In the genomic region with DNA sequence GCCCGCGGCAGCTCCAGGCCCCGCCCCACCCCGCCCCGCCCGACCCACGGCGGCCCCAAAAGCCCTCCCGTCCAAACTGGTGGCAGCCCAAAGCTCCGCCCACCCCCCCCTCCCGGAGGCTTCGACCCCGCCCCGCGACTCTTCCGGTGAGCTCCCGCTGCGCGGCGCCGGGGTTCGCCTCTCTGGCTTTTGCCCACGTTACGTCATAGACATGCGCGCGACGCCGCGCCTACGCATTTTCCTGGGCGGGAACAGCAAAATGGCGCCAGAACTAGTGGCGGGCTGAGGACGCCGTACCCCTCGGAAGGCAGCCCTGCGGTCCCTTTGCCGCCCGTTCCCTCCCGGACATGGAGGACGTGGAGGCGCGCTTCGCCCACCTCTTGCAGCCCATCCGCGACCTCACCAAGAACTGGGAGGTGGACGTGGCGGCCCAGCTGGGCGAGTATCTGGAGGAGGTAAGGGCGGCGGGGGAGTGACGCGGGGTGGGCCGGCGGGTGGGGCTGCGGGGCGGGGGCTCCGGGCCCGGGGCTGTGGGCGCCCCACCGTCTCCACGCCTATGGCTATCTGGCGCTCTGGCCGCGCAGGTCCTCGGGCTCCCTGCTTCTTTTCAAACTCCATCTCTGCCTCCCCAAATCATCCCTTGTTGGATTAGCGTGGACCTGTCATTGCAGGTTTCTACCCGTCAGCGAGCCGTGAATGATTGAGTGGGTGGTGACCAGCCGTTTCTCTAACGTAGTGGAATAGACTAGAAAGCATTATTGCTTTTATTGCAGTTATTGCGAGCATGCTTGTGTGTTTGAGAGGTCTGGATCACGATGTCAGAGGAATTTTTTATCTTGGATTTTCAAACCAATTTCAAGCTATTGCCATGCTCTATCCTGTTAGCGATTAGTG, we compare ENCODE assay signal across 1 cellular context.
TF ChIP-seq lines count a peak whose summit lies in the region.

NCAPH2 (plus strand) TSS at position 234 of the 894 bp plus-strand sequence; CDS start at position 348, 114 bp downstream.

TF ChIP-seq in HepG2, 621 proteins besides CTCF, POLR2A, EP300 and RAD21 (continued from another document and continues in another):
- TF ChIP-seq SRF (IDR thresholded peaks at IDR 0.05; ENCODE audit: low read depth, low read length) (peak; percentile 72; the same call in 1 of the 2 replicates), ZNF678 (CRISPR knock-in tag; IDR thresholded peaks at IDR 0.05) (no peak), REST (IDR thresholded peaks at IDR 0.05; ENCODE audit: borderline replicate concordance in 1 of 2, low read depth in 1 of 2, low read length in 2 of 2) (peak in 1 of 2 experiments; percentile 41; a peak in 1 of 4 replicates), ZNF567 (CRISPR knock-in tag; IDR thresholded peaks at IDR 0.05; ENCODE audit: borderline replicate concordance) (no peak), ZNF788 (CRISPR knock-in tag; IDR thresholded peaks at IDR 0.05; ENCODE audit: borderline replicate concordance) (peak; percentile 79; the same call in 1 of the 2 replicates), GATAD2A (CRISPR knock-in tag; IDR thresholded peaks at IDR 0.05) (peak; percentile 23; the same call in 1 of the 2 replicates), ZBTB38 (CRISPR knock-in tag; IDR thresholded peaks at IDR 0.05) (peak; percentile 59; the same call in 1 of the 2 replicates), NFATC3 (CRISPR knock-in tag; IDR thresholded peaks at IDR 0.05) (no peak), REL (CRISPR knock-in tag; conservative IDR thresholded peaks at IDR 0.05) (no peak), PHF8 (CRISPR knock-in tag; IDR thresholded peaks at IDR 0.05) (peak; percentile 83), TOE1 (CRISPR knock-in tag; IDR thresholded peaks at IDR 0.05) (0 out of 2 replicates have a peak, but pooled peaks have one; percentile 44), ZNF841 (CRISPR knock-in tag; IDR thresholded peaks at IDR 0.05; ENCODE audit: borderline replicate concordance) (no peak), ZNF335 (CRISPR knock-in tag; IDR thresholded peaks at IDR 0.05) (no peak), ZNF20 (CRISPR knock-in tag; IDR thresholded peaks at IDR 0.05) (no peak), MEIS1 (CRISPR knock-in tag; IDR thresholded peaks at IDR 0.05; ENCODE audit: borderline replicate concordance) (no peak), ATF7 (IDR thresholded peaks at IDR 0.05) (peak; percentile 83), ATF7 (CRISPR knock-in tag; IDR thresholded peaks at IDR 0.05) (no peak; the same call in 1 of the 2 replicates), KDM4B (CRISPR knock-in tag; IDR thresholded peaks at IDR 0.05) (no peak), ZNF3 (CRISPR knock-in tag; IDR thresholded peaks at IDR 0.05) (no peak), PHF21A (CRISPR knock-in tag; IDR thresholded peaks at IDR 0.05) (no peak), ZNF703 (CRISPR knock-in tag; IDR thresholded peaks at IDR 0.05; ENCODE audit: borderline replicate concordance) (no peak), RARA (CRISPR knock-in tag; IDR thresholded peaks at IDR 0.05) (0 out of 2 replicates have a peak, but pooled peaks have one; percentile 13), CBX5 (CRISPR knock-in tag; IDR thresholded peaks at IDR 0.05; ENCODE audit: borderline replicate concordance) (peak; percentile 70; the same call in 1 of the 2 replicates), ZNF292 (CRISPR knock-in tag; IDR thresholded peaks at IDR 0.05; ENCODE audit: borderline replicate concordance, low read depth) (no peak), ZNF124 (CRISPR knock-in tag; IDR thresholded peaks at IDR 0.05) (no peak)
- TF ChIP-seq, protein P1, sequence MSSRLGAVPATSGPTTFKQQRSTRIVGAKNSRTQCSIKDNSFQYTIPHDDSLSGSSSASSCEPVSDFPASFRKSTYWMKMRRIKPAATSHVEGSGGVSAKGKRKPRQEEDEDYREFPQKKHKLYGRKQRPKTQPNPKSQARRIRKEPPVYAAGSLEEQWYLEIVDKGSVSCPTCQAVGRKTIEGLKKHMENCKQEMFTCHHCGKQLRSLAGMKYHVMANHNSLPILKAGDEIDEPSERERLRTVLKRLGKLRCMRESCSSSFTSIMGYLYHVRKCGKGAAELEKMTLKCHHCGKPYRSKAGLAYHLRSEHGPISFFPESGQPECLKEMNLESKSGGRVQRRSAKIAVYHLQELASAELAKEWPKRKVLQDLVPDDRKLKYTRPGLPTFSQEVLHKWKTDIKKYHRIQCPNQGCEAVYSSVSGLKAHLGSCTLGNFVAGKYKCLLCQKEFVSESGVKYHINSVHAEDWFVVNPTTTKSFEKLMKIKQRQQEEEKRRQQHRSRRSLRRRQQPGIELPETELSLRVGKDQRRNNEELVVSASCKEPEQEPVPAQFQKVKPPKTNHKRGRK (CRISPR knock-in tag; IDR thresholded peaks at IDR 0.05), result no peak
- TF ChIP-seq, protein P2, sequence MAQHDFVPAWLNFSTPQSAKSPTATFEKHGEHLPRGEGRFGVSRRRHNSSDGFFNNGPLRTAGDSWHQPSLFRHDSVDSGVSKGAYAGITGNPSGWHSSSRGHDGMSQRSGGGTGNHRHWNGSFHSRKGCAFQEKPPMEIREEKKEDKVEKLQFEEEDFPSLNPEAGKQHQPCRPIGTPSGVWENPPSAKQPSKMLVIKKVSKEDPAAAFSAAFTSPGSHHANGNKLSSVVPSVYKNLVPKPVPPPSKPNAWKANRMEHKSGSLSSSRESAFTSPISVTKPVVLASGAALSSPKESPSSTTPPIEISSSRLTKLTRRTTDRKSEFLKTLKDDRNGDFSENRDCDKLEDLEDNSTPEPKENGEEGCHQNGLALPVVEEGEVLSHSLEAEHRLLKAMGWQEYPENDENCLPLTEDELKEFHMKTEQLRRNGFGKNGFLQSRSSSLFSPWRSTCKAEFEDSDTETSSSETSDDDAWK (CRISPR knock-in tag; IDR thresholded peaks at IDR 0.05), result no peak
- TF ChIP-seq, protein P3, sequence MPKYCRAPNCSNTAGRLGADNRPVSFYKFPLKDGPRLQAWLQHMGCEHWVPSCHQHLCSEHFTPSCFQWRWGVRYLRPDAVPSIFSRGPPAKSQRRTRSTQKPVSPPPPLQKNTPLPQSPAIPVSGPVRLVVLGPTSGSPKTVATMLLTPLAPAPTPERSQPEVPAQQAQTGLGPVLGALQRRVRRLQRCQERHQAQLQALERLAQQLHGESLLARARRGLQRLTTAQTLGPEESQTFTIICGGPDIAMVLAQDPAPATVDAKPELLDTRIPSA (CRISPR knock-in tag; IDR thresholded peaks at IDR 0.05; ENCODE audit: borderline replicate concordance), result no peak
- TF ChIP-seq, protein P4, sequence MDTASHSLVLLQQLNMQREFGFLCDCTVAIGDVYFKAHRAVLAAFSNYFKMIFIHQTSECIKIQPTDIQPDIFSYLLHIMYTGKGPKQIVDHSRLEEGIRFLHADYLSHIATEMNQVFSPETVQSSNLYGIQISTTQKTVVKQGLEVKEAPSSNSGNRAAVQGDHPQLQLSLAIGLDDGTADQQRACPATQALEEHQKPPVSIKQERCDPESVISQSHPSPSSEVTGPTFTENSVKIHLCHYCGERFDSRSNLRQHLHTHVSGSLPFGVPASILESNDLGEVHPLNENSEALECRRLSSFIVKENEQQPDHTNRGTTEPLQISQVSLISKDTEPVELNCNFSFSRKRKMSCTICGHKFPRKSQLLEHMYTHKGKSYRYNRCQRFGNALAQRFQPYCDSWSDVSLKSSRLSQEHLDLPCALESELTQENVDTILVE (CRISPR knock-in tag; IDR thresholded peaks at IDR 0.05), result peak; percentile 92
- TF ChIP-seq, protein P5, sequence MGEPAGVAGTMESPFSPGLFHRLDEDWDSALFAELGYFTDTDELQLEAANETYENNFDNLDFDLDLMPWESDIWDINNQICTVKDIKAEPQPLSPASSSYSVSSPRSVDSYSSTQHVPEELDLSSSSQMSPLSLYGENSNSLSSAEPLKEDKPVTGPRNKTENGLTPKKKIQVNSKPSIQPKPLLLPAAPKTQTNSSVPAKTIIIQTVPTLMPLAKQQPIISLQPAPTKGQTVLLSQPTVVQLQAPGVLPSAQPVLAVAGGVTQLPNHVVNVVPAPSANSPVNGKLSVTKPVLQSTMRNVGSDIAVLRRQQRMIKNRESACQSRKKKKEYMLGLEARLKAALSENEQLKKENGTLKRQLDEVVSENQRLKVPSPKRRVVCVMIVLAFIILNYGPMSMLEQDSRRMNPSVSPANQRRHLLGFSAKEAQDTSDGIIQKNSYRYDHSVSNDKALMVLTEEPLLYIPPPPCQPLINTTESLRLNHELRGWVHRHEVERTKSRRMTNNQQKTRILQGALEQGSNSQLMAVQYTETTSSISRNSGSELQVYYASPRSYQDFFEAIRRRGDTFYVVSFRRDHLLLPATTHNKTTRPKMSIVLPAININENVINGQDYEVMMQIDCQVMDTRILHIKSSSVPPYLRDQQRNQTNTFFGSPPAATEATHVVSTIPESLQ (CRISPR knock-in tag; conservative IDR thresholded peaks at IDR 0.05), result 0 out of 2 replicates have a peak, but pooled peaks have one; percentile 37
- TF ChIP-seq, protein P6, sequence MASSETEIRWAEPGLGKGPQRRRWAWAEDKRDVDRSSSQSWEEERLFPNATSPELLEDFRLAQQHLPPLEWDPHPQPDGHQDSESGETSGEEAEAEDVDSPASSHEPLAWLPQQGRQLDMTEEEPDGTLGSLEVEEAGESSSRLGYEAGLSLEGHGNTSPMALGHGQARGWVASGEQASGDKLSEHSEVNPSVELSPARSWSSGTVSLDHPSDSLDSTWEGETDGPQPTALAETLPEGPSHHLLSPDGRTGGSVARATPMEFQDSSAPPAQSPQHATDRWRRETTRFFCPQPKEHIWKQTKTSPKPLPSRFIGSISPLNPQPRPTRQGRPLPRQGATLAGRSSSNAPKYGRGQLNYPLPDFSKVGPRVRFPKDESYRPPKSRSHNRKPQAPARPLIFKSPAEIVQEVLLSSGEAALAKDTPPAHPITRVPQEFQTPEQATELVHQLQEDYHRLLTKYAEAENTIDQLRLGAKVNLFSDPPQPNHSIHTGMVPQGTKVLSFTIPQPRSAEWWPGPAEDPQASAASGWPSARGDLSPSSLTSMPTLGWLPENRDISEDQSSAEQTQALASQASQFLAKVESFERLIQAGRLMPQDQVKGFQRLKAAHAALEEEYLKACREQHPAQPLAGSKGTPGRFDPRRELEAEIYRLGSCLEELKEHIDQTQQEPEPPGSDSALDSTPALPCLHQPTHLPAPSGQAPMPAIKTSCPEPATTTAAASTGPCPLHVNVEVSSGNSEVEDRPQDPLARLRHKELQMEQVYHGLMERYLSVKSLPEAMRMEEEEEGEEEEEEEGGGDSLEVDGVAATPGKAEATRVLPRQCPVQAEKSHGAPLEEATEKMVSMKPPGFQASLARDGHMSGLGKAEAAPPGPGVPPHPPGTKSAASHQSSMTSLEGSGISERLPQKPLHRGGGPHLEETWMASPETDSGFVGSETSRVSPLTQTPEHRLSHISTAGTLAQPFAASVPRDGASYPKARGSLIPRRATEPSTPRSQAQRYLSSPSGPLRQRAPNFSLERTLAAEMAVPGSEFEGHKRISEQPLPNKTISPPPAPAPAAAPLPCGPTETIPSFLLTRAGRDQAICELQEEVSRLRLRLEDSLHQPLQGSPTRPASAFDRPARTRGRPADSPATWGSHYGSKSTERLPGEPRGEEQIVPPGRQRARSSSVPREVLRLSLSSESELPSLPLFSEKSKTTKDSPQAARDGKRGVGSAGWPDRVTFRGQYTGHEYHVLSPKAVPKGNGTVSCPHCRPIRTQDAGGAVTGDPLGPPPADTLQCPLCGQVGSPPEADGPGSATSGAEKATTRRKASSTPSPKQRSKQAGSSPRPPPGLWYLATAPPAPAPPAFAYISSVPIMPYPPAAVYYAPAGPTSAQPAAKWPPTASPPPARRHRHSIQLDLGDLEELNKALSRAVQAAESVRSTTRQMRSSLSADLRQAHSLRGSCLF (CRISPR knock-in tag; IDR thresholded peaks at IDR 0.05; ENCODE audit: borderline replicate concordance), result no peak
- TF ChIP-seq, protein P7, sequence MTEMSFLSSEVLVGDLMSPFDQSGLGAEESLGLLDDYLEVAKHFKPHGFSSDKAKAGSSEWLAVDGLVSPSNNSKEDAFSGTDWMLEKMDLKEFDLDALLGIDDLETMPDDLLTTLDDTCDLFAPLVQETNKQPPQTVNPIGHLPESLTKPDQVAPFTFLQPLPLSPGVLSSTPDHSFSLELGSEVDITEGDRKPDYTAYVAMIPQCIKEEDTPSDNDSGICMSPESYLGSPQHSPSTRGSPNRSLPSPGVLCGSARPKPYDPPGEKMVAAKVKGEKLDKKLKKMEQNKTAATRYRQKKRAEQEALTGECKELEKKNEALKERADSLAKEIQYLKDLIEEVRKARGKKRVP (CRISPR knock-in tag; IDR thresholded peaks at IDR 0.05), result peak in 1 of 2 experiments; percentile 71; a peak in 2 of 4 replicates
- TF ChIP-seq, protein P8, sequence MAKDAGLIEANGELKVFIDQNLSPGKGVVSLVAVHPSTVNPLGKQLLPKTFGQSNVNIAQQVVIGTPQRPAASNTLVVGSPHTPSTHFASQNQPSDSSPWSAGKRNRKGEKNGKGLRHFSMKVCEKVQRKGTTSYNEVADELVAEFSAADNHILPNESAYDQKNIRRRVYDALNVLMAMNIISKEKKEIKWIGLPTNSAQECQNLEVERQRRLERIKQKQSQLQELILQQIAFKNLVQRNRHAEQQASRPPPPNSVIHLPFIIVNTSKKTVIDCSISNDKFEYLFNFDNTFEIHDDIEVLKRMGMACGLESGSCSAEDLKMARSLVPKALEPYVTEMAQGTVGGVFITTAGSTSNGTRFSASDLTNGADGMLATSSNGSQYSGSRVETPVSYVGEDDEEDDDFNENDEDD (CRISPR knock-in tag; IDR thresholded peaks at IDR 0.05; ENCODE audit: borderline replicate concordance), result peak; percentile 98
